In genomic region chr6:2783188-2783957, GRCh38 we compare ENCODE assay signal across 12 cellular contexts. TPM values are rescaled to one million over a fixed set of nuclear protein-coding genes. Genes with fewer than 3 reads are reported as not detected.
DNase-seq lines count a peak whose midpoint lies in the region; ATAC-seq and TF ChIP-seq lines count a peak whose summit lies in the region.
"Had no signal": no experiment of that assay in that cellular context is flagged by ENCODE, and none has a peak within 500 bp of the region (broad histone marks: within the 10 kb centered on the region; RNA-seq: fewer than 3 reads in every experiment).

No MANE protein-coding gene starts in this region.

- 60% methylated on average over 19 of the region's 19 CpGs for WGBS in prostate gland

- POLR2A ChIA-PET in CD4-positive, alpha-beta memory T cell (lab: Charles Lee; ENCODE audit: partially characterized antibody), result interaction anchor here (0.5 to 1.5 kb wide), 3 partner anchors 13 to 161 kb away, joined by 3 to 5 read pairs (median 4); partner anchors contain the start of gene WRNIP1

- no peaks in the 10 kb centered on the region for H3K27me3 Mint-ChIP-seq in natural killer cell (ENCODE audit: low read depth in 2 of 2)
- no peaks in the 10 kb centered on the region for H3K27me3 Mint-ChIP-seq in CD4-positive, alpha-beta memory T cell
- H3K27me3 Mint-ChIP-seq: activated T-cell treated with anti-CD3 and anti-CD28 coated beads, Interleukin-2, amount 50 U/mL, for 24 hours had no signal

- no peaks in the 10 kb centered on the region for H3K4me1 ChIP-seq in CD4-positive, alpha-beta memory T cell (ENCODE audit: insufficient read depth, low read length)
- H3K4me1 ChIP-seq in prostate gland (replicated peaks), result no peaks in the 10 kb centered on the region

- CTCF ChIA-PET in CD4-positive, alpha-beta memory T cell (lab: Charles Lee; ENCODE audit: partially characterized antibody), result interaction anchor here (0.9 to 1.2 kb wide), 3 partner anchors 11 to 158 kb away, joined by 3 to 4 read pairs (median 3); no protein-coding TSS in a partner anchor

- peak; percentile 47 for TF ChIP-seq POLR2A in erythroblast (IDR thresholded peaks at IDR 0.05; ENCODE audit: low read length)
- no peak for TF ChIP-seq POLR2A in prostate gland (IDR thresholded peaks at IDR 0.05)

- peaks cover 23 to 32% of the 10 kb centered on the region in 2 donors for H3K4me1 Mint-ChIP-seq in natural killer cell
- peaks cover 8 to 21% (median 15%) of the 10 kb centered on the region in 4 donors for H3K4me1 Mint-ChIP-seq in CD4-positive, alpha-beta memory T cell

- H3K27ac ChIP-seq in CD4-positive, alpha-beta memory T cell (ENCODE audit: low read depth, low read length), result no peak overlapping the region
- no peak overlapping the region for H3K27ac ChIP-seq in prostate gland
- H3K27ac ChIP-seq: VCaP had no signal

- no peaks in the 10 kb centered on the region for H3K27me3 ChIP-seq in CD4-positive, alpha-beta memory T cell (ENCODE audit: insufficient read depth, low read length)
- no peaks in the 10 kb centered on the region for H3K27me3 ChIP-seq in prostate gland (replicated peaks; ENCODE audit: insufficient read depth)

- H3K4me3 ChIP-seq in CD4-positive, alpha-beta memory T cell (ENCODE audit: low read length in 2 of 2), result no peak overlapping the region
- H3K4me3 ChIP-seq in prostate gland, result no peak overlapping the region

- intact Hi-C loops in natural killer cell (cut with micrococcal nuclease) (no loop called here), prostate gland (cut with DNase I) (no loop called here)
- intact Hi-C loops in CD4-positive, alpha-beta memory T cell (cut with micrococcal nuclease), result no loop called here

- ATAC-seq in natural killer cell, result peak in 2 of 3 donors; percentile 42 to 55
- ATAC-seq in activated CD4-positive, CD25-positive, alpha-beta regulatory T cell treated with anti-CD3 and anti-CD28 coated beads, Interleukin-2, amount 50 U/mL, for 24 hours, result no peak

- no peaks in the 10 kb centered on the region for H3K9me3 ChIP-seq in CD4-positive, alpha-beta memory T cell (ENCODE audit: control insufficient read depth in 1 of 2, low read length in 2 of 2)
- no peaks in the 10 kb centered on the region for H3K9me3 ChIP-seq in prostate gland

- H3K36me3 ChIP-seq in CD4-positive, alpha-beta memory T cell (ENCODE audit: insufficient read depth, low read length), result peaks cover 26% of the 10 kb centered on the region
- H3K36me3 ChIP-seq in prostate gland, result no peaks in the 10 kb centered on the region

- DNase-seq in ELF-1 (ENCODE audit: low read depth, low spot score), result peak; percentile 35
- peak; percentile 49 for DNase-seq in OCI-M2 (lab: John Stamatoyannopoulos, UW; ENCODE audit: unreplicated experiment)
- DNase-seq in erythroblast (lab: John Stamatoyannopoulos, UW), result peak; percentile 83 to 90
- no peak for DNase-seq in natural killer cell
- no peak for DNase-seq in CD4-positive, alpha-beta memory T cell
- DNase-seq in prostate gland (ENCODE audit: low spot score), result no peak
- DNase-seq in SKM-1 treated with dmso at 0.1 percent for 144 hours (lab: John Stamatoyannopoulos, UW; ENCODE audit: unreplicated experiment), result no peak
- DNase-seq: activated T-cell treated with anti-CD3 and anti-CD28 coated beads, Interleukin-2, amount 50 U/mL, for 24 hours; NCI-H1417 treated with DMSO at 0.1 percent for 48 hours had no signal

- no peaks in the 10 kb centered on the region for H3K9me3 Mint-ChIP-seq in natural killer cell
- H3K9me3 Mint-ChIP-seq in CD4-positive, alpha-beta memory T cell, result peaks cover 0 to 2% (median 0%) of the 10 kb centered on the region in 8 donors
- H3K9me3 Mint-ChIP-seq: activated T-cell treated with anti-CD3 and anti-CD28 coated beads, Interleukin-2, amount 50 U/mL, for 24 hours; CD14-positive monocyte had no signal

- TF ChIP-seq CTCF in natural killer cell (IDR thresholded peaks at IDR 0.05) (no peak), prostate gland (IDR thresholded peaks at IDR 0.05) (no peak)

- H3K36me3 Mint-ChIP-seq in natural killer cell, result no peaks in the 10 kb centered on the region
- H3K36me3 Mint-ChIP-seq in CD4-positive, alpha-beta memory T cell, result peaks cover 54 to 79% of the 10 kb centered on the region in 2 donors

- H3K4me3 Mint-ChIP-seq in natural killer cell, result no peak overlapping the region
- H3K4me3 Mint-ChIP-seq in CD4-positive, alpha-beta memory T cell, result no peak overlapping the region
- H3K4me3 Mint-ChIP-seq: activated T-cell treated with anti-CD3 and anti-CD28 coated beads, Interleukin-2, amount 50 U/mL, for 24 hours; CD14-positive monocyte had no signal

- peak overlapping the region; percentile 35 to 69 for H3K27ac Mint-ChIP-seq in natural killer cell
- H3K27ac Mint-ChIP-seq in CD4-positive, alpha-beta memory T cell, result peak overlapping the region in 3 of 7 donors; percentile 10 to 60 (median 10)

RNA-seq across cellular contexts. Expression of gene WRNIP1, which starts 18.2 kb away (rescaled TPM):
- total RNA-seq in natural killer cell (10 to 100 TPM; 27.9 to 34.8 (median 30.5) TPM), prostate gland (10 to 100 TPM; 89.6 to 90.0 TPM)
- total RNA-seq in CD4-positive, alpha-beta memory T cell, result 10 to 100 TPM; 41.1 to 42.7 TPM
- polyA plus RNA-seq in CD4-positive, alpha-beta memory T cell, result 10 to 100 TPM; 27.3 to 54.1 TPM

RNA-seq across cellular contexts. Expression of gene MYLK4, which starts 32.7 kb away (rescaled TPM):
- 1 to 10 TPM in 1 of 3 donors, under 1 TPM in 2; 0.45 to 1.1 (median 0.88) TPM for total RNA-seq in natural killer cell
- under 1 TPM; 0.38 to 0.42 TPM for total RNA-seq in CD4-positive, alpha-beta memory T cell
- under 1 TPM; 0.04 to 0.24 TPM for polyA plus RNA-seq in CD4-positive, alpha-beta memory T cell
- under 1 TPM; 0.46 to 0.97 TPM for total RNA-seq in prostate gland

RNA-seq across cellular contexts. Expression of gene SERPINB1, which starts 58.3 kb away (rescaled TPM):
- total RNA-seq in natural killer cell (10 to 100 TPM; 74.8 to 80.2 (median 78.1) TPM), prostate gland (10 to 100 TPM; 27.5 to 31.1 TPM)
- total RNA-seq in CD4-positive, alpha-beta memory T cell, result 10 to 100 TPM; 56.7 to 58.0 TPM
- 100 to 1,000 TPM; 126 to 159 TPM for polyA plus RNA-seq in CD4-positive, alpha-beta memory T cell

Comparison
In these comparisons a context has a peak if more than half of its experiments do, and no peak if none do; other contexts are left out.
1. DNase-seq: peak in ELF-1 (single experiment), OCI-M2 (single experiment) and erythroblast (2 of 2); none in natural killer cell (single experiment), CD4-positive, alpha-beta memory T cell (0 of 5), prostate gland (single experiment) and SKM-1 treated with dmso at 0.1 percent for 144 hours (single experiment).
2. ATAC-seq: peak in natural killer cell (2 of 3); none in activated CD4-positive, CD25-positive, alpha-beta regulatory T cell treated with anti-CD3 and anti-CD28 coated beads, Interleukin-2, amount 50 U/mL, for 24 hours (0 of 2).